1 cellular context compared by ENCODE assay signal in the genomic region with DNA sequence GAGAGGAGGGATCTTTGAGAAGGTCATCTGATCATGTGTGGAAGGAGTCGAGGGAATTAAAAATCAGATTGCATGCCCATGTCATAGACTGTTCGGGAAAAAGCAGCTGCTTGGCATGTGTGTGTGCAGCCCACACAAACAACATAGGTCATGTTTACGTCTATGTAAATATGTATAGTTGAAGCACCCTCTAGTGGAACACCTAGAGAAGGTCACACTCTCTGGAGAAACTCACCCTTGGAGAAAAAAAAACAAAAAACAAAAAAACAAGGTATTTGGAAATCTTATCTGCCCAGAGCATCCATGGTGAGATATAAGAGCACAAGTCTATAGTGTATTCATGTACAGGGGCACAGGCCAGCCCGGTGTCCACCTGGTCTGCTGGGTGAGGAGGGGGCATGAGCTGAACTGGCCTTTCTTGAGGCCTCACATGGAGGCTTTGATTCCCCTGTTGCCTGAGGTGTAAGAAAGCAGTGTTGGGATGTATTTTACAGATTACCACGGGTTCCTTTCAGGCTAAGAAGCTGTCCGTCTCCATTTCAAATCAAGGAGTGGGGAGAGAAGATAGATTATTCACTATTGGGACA.
TF ChIP-seq lines count a peak whose summit lies in the region.

No MANE protein-coding gene starts in this region.

TF ChIP-seq in HCT116, 20 proteins besides CTCF, POLR2A, EP300 and RAD21 (continued from another document):
- TF ChIP-seq, protein P1, sequence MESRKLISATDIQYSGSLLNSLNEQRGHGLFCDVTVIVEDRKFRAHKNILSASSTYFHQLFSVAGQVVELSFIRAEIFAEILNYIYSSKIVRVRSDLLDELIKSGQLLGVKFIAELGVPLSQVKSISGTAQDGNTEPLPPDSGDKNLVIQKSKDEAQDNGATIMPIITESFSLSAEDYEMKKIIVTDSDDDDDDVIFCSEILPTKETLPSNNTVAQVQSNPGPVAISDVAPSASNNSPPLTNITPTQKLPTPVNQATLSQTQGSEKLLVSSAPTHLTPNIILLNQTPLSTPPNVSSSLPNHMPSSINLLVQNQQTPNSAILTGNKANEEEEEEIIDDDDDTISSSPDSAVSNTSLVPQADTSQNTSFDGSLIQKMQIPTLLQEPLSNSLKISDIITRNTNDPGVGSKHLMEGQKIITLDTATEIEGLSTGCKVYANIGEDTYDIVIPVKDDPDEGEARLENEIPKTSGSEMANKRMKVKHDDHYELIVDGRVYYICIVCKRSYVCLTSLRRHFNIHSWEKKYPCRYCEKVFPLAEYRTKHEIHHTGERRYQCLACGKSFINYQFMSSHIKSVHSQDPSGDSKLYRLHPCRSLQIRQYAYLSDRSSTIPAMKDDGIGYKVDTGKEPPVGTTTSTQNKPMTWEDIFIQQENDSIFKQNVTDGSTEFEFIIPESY (IDR thresholded peaks at IDR 0.05; ENCODE audit: extremely low read depth, insufficient replicate concordance, low read length), result no peak
- TF ChIP-seq FOSL1 (IDR thresholded peaks at IDR 0.05; ENCODE audit: low read depth), result no peak
